Comparison of ENCODE assay signal across 1 cellular context in the genomic region with DNA sequence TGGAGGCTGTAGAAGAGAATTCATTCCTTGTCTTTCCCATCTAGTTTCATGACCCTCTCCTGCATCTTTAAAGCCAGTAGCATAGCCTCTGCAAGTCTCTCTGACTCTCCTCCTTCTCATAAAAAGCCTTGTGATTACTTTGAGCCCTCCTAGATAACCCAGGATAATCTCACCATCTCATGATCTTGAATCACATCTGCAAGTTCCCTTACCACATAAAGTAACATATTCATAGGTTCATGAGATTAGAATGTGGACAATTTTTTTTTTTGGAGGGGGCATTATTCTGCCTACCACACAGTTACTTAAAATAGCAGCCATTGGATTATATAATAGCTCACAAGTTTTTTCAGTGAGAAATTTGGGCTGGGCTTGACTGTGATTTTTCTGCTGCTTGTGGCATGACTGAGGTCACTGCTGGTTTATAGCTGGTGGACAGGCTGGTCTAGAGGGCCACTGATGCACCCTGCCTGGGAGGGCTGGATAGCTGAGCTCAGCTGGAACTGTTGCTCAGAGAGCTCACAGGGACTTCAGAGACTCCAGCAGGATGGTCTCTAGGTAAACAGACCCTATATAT.
TF ChIP-seq lines count a peak whose summit lies in the region.

No MANE protein-coding gene starts in this region.

TF ChIP-seq in H1, 55 proteins besides CTCF, POLR2A, EP300 and RAD21:
- TF ChIP-seq, protein P1, sequence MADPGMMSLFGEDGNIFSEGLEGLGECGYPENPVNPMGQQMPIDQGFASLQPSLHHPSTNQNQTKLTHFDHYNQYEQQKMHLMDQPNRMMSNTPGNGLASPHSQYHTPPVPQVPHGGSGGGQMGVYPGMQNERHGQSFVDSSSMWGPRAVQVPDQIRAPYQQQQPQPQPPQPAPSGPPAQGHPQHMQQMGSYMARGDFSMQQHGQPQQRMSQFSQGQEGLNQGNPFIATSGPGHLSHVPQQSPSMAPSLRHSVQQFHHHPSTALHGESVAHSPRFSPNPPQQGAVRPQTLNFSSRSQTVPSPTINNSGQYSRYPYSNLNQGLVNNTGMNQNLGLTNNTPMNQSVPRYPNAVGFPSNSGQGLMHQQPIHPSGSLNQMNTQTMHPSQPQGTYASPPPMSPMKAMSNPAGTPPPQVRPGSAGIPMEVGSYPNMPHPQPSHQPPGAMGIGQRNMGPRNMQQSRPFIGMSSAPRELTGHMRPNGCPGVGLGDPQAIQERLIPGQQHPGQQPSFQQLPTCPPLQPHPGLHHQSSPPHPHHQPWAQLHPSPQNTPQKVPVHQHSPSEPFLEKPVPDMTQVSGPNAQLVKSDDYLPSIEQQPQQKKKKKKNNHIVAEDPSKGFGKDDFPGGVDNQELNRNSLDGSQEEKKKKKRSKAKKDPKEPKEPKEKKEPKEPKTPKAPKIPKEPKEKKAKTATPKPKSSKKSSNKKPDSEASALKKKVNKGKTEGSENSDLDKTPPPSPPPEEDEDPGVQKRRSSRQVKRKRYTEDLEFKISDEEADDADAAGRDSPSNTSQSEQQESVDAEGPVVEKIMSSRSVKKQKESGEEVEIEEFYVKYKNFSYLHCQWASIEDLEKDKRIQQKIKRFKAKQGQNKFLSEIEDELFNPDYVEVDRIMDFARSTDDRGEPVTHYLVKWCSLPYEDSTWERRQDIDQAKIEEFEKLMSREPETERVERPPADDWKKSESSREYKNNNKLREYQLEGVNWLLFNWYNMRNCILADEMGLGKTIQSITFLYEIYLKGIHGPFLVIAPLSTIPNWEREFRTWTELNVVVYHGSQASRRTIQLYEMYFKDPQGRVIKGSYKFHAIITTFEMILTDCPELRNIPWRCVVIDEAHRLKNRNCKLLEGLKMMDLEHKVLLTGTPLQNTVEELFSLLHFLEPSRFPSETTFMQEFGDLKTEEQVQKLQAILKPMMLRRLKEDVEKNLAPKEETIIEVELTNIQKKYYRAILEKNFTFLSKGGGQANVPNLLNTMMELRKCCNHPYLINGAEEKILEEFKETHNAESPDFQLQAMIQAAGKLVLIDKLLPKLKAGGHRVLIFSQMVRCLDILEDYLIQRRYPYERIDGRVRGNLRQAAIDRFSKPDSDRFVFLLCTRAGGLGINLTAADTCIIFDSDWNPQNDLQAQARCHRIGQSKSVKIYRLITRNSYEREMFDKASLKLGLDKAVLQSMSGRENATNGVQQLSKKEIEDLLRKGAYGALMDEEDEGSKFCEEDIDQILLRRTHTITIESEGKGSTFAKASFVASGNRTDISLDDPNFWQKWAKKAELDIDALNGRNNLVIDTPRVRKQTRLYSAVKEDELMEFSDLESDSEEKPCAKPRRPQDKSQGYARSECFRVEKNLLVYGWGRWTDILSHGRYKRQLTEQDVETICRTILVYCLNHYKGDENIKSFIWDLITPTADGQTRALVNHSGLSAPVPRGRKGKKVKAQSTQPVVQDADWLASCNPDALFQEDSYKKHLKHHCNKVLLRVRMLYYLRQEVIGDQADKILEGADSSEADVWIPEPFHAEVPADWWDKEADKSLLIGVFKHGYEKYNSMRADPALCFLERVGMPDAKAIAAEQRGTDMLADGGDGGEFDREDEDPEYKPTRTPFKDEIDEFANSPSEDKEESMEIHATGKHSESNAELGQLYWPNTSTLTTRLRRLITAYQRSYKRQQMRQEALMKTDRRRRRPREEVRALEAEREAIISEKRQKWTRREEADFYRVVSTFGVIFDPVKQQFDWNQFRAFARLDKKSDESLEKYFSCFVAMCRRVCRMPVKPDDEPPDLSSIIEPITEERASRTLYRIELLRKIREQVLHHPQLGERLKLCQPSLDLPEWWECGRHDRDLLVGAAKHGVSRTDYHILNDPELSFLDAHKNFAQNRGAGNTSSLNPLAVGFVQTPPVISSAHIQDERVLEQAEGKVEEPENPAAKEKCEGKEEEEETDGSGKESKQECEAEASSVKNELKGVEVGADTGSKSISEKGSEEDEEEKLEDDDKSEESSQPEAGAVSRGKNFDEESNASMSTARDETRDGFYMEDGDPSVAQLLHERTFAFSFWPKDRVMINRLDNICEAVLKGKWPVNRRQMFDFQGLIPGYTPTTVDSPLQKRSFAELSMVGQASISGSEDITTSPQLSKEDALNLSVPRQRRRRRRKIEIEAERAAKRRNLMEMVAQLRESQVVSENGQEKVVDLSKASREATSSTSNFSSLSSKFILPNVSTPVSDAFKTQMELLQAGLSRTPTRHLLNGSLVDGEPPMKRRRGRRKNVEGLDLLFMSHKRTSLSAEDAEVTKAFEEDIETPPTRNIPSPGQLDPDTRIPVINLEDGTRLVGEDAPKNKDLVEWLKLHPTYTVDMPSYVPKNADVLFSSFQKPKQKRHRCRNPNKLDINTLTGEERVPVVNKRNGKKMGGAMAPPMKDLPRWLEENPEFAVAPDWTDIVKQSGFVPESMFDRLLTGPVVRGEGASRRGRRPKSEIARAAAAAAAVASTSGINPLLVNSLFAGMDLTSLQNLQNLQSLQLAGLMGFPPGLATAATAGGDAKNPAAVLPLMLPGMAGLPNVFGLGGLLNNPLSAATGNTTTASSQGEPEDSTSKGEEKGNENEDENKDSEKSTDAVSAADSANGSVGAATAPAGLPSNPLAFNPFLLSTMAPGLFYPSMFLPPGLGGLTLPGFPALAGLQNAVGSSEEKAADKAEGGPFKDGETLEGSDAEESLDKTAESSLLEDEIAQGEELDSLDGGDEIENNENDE (IDR thresholded peaks at IDR 0.05; ENCODE audit: insufficient replicate concordance, low read length) = no peak
- no peak for TF ChIP-seq HDAC6 (IDR thresholded peaks at IDR 0.05; ENCODE audit: low read depth, low read length)
